ENCODE assay signal across 8 cellular contexts in the genomic region with DNA sequence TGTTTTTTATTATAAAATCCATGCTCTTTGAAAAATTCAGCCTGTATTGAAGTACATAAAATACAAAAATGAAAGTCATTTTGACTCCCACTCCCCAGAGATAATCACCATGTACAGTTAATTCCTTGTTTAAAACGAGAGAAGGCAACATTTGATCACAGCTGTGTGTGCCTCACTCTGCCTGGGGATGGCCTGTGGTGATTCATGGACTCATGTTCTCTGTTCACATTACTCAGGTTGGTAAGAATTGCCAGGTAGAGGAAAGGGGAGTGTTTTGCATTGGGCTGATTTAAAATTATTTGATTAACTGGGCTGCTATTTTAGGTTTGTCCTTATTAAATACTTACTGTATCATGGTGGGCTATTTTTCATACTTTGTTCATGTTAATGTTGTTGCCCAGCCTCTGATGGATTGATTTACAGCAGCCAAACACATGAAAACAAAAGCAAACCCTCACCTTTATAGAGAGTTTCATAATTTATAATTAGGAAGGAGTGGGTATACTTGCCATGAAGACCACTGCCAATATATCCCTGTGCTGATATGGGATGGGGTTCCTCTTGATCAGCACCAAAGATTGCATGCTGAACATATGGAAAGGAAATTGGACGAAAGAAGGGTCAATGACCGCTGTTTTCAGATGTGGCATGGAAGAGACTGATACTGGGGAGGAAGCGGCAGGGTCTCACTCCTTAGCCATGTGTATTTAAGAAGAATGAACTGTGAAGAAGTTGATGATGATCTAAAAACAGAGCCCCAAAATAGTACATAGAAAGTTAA. TPM values are rescaled to one million over a fixed set of nuclear protein-coding genes. Genes with fewer than 3 reads are reported as not detected.
A peak's percentile ranks its signal among the peaks of the same experiment; 100 is the strongest.
DNase-seq lines count a peak whose midpoint lies in the region; ATAC-seq and TF ChIP-seq lines count a peak whose summit lies in the region.

No MANE protein-coding gene starts in this region.

- ATAC-seq in activated T-helper 17 cell treated with anti-CD3 and anti-CD28 coated beads, Interleukin-2, amount 50 U/mL, for 72 hours (replicated peaks): peak; percentile 12
- ATAC-seq in HG03196 (IDR thresholded peaks at IDR 0.05; ENCODE audit: unreplicated experiment) (no peak), HG02678 (IDR thresholded peaks at IDR 0.05; ENCODE audit: unreplicated experiment) (no peak), HG03175 (IDR thresholded peaks at IDR 0.05; ENCODE audit: unreplicated experiment) (no peak)

- H3K27ac ChIP-seq in dorsolateral prefrontal cortex: peak overlapping the region in 5 of 59 donors; percentile 1 to 99 (median 51)

- peaks cover 39% of the 10 kb centered on the region for H3K4me1 Mint-ChIP-seq in activated T-helper 17 cell treated with anti-CD3 and anti-CD28 coated beads, Interleukin-2, amount 50 U/mL, for 72 hours

- H3K4me3 ChIP-seq in dorsolateral prefrontal cortex: peak overlapping the region in 12 of 59 donors; percentile 4 to 98 (median 90)

- DNase-seq in stimulated activated naive CD4-positive, alpha-beta T cell treated with Interleukin-2 at 50 U/mL for 16 hours (lab: John Stamatoyannopoulos, UW): peak; percentile 41
- DNase-seq in stimulated activated naive CD4-positive, alpha-beta T cell (lab: John Stamatoyannopoulos, UW): no peak
- peak; percentile 70 for DNase-seq in kidney tubule cell (ENCODE audit: low spot score)
- no peak for DNase-seq in dorsolateral prefrontal cortex

- no peaks in the 10 kb centered on the region for H3K27me3 Mint-ChIP-seq in activated T-helper 17 cell treated with anti-CD3 and anti-CD28 coated beads, Interleukin-2, amount 50 U/mL, for 72 hours

- intact Hi-C loops in dorsolateral prefrontal cortex (cut with DNase I): loop anchor here (10.0 kb wide), 5 partner anchors 123 to 257 kb away; partner anchors contain the start of gene MTHFD1 (in 1 of the 2)

- H3K27ac Mint-ChIP-seq in activated T-helper 17 cell treated with anti-CD3 and anti-CD28 coated beads, Interleukin-2, amount 50 U/mL, for 72 hours: peak overlapping the region; percentile 97

- peak overlapping the region; percentile 91 for H3K4me3 Mint-ChIP-seq in activated T-helper 17 cell treated with anti-CD3 and anti-CD28 coated beads, Interleukin-2, amount 50 U/mL, for 72 hours

- peaks cover 97% of the 10 kb centered on the region for H3K36me3 Mint-ChIP-seq in activated T-helper 17 cell treated with anti-CD3 and anti-CD28 coated beads, Interleukin-2, amount 50 U/mL, for 72 hours (ENCODE audit: low read depth)

- H3K27me3 ChIP-seq in dorsolateral prefrontal cortex: no peaks in the 10 kb centered on the region

- no peak for TF ChIP-seq CTCF in dorsolateral prefrontal cortex (IDR thresholded peaks at IDR 0.05 in 54 of 56, conservative IDR thresholded peaks at IDR 0.05 in 2 of 56; ENCODE audit: low read depth in 1 of 56, partially characterized antibody in 56 of 56)

- H3K9me3 Mint-ChIP-seq in activated T-helper 17 cell treated with anti-CD3 and anti-CD28 coated beads, Interleukin-2, amount 50 U/mL, for 72 hours: no peaks in the 10 kb centered on the region

RNA-seq across cellular contexts. Expression of gene ZBTB1, which starts 3.0 kb away (rescaled TPM):
- total RNA-seq in activated T-helper 17 cell treated with anti-CD3 and anti-CD28 coated beads, Interleukin-2, amount 50 U/mL, for 72 hours: 100 to 1,000 TPM in 1 of 2 donors, 10 to 100 TPM in 1; 75.6 to 154 TPM
- total RNA-seq in dorsolateral prefrontal cortex: 10 to 100 TPM; 24.5 to 64.0 (median 38.4) TPM

RNA-seq across cellular contexts. Expression of gene ZBTB25, which starts 3.9 kb away (rescaled TPM):
- total RNA-seq in activated T-helper 17 cell treated with anti-CD3 and anti-CD28 coated beads, Interleukin-2, amount 50 U/mL, for 72 hours: 10 to 100 TPM; 29.7 to 88.5 TPM
- 10 to 100 TPM; 17.5 to 36.7 (median 25.7) TPM for total RNA-seq in dorsolateral prefrontal cortex

RNA-seq across cellular contexts. Expression of gene HSPA2, which starts 33.0 kb away (rescaled TPM):
- total RNA-seq in activated T-helper 17 cell treated with anti-CD3 and anti-CD28 coated beads, Interleukin-2, amount 50 U/mL, for 72 hours: 1 to 10 TPM; 6.5 to 7.4 TPM
- total RNA-seq in dorsolateral prefrontal cortex: 100 to 1,000 TPM in 86 of 120 experiments, 10 to 100 TPM in 34; 15.2 to 536 (median 124) TPM

RNA-seq across cellular contexts. Expression of gene PPP1R36, which starts 42.2 kb away (rescaled TPM):
- not detected for total RNA-seq in activated T-helper 17 cell treated with anti-CD3 and anti-CD28 coated beads, Interleukin-2, amount 50 U/mL, for 72 hours
- 1 to 10 TPM in 102 of 120 experiments, under 1 TPM in 16, not detected in 2; 0.41 to 5.3 (median 1.7) TPM for total RNA-seq in dorsolateral prefrontal cortex

RNA-seq across cellular contexts. Expression of gene AKAP5, which starts 42.3 kb away (rescaled TPM):
- 1 to 10 TPM in 1 of 2 donors, under 1 TPM in 1; 0.82 to 1.0 TPM for total RNA-seq in activated T-helper 17 cell treated with anti-CD3 and anti-CD28 coated beads, Interleukin-2, amount 50 U/mL, for 72 hours
- 10 to 100 TPM in 117 of 120 experiments, 1 to 10 TPM in 3; 4.0 to 42.2 (median 22.1) TPM for total RNA-seq in dorsolateral prefrontal cortex

Comparison
In these comparisons a context has a peak if more than half of its experiments do, and no peak if none do; other contexts are left out.
1. DNase-seq: peak in stimulated activated naive CD4-positive, alpha-beta T cell treated with Interleukin-2 at 50 U/mL for 16 hours (single experiment) and kidney tubule cell (single experiment); none in stimulated activated naive CD4-positive, alpha-beta T cell (0 of 6) and dorsolateral prefrontal cortex (0 of 10).